Comparison of ENCODE assay signal across 10 cellular contexts in the genomic region with DNA sequence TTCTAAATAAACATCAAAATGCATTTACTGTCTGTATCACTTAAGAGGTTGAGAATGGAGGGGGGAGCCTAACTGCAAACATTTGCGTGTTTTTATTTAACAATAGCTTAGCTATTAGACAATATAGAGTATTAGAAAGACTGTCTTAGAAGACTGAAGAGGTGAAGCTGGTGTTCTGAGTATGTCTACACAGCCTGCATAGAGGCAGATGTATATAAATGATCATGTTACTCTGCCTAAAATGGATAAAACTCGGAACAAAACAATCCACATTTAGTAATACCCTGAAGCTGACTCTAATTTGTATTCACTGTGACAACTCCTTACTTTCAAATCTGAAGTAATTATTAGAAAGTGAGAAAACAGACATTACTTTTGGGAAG.
A peak's percentile ranks its signal among the peaks of the same experiment; 100 is the strongest.
DNase-seq lines count a peak whose midpoint lies in the region; ATAC-seq, FAIRE-seq and TF ChIP-seq lines count a peak whose summit lies in the region.
"Had no signal": no experiment of that assay in that cellular context is flagged by ENCODE, and none has a peak within 500 bp of the region (broad histone marks: within the 10 kb centered on the region; RNA-seq: fewer than 3 reads in every experiment).

No MANE protein-coding gene starts in this region.

- intact Hi-C loops in PC-3 (cut with micrococcal nuclease), result loop anchor here (5.0 kb wide), 1 partner anchor 292 kb away; no protein-coding TSS in a partner anchor
- intact Hi-C loops in Calu3 (cut with micrococcal nuclease; ENCODE audit: unreplicated experiment), result no loop called here
- intact Hi-C loops in MCF 10A (cut with micrococcal nuclease), result no loop called here
- intact Hi-C loops in ascending aorta (cut with DNase I), result no loop called here

- H3K27me3 Mint-ChIP-seq in memory B cell (no peaks in the 10 kb centered on the region), Calu3 (ENCODE audit: unreplicated experiment) (no peaks in the 10 kb centered on the region), MCF 10A (ENCODE audit: insufficient read depth, unreplicated experiment) (no peaks in the 10 kb centered on the region)

- no peaks in the 10 kb centered on the region for H4K20me1 ChIP-seq in PC-3 (ENCODE audit: low read length)

- H3K27me3 ChIP-seq in PC-3 (ENCODE audit: low read length) (no peaks in the 10 kb centered on the region), ascending aorta (no peaks in the 10 kb centered on the region)

- H3K36me3 Mint-ChIP-seq in memory B cell (no peaks in the 10 kb centered on the region), Calu3 (ENCODE audit: insufficient read depth, unreplicated experiment) (no peaks in the 10 kb centered on the region), MCF 10A (ENCODE audit: insufficient read depth, unreplicated experiment) (no peaks in the 10 kb centered on the region)

- POLR2A ChIA-PET in PC-3 (lab: Charles Lee; ENCODE audit: unreplicated experiment), result interaction anchor here (0.5 kb wide), 1 partner anchor 339 kb away, joined by 9 read pairs; no protein-coding TSS in a partner anchor
- POLR2A ChIA-PET in MCF 10A (lab: Yijun Ruan, JAX), result interaction anchor here (0.7 kb wide), 1 partner anchor 44 kb away, joined by 3 read pairs; no protein-coding TSS in a partner anchor

- peaks cover 38% of the 10 kb centered on the region for H3K4me1 Mint-ChIP-seq in memory B cell
- no peaks in the 10 kb centered on the region for H3K4me1 Mint-ChIP-seq in Calu3 (ENCODE audit: low read depth, unreplicated experiment)
- H3K4me1 Mint-ChIP-seq in MCF 10A (ENCODE audit: insufficient read depth, unreplicated experiment), result peaks cover 6% of the 10 kb centered on the region

- H3K9me3 Mint-ChIP-seq in memory B cell, result no peaks in the 10 kb centered on the region
- H3K9me3 Mint-ChIP-seq in Calu3 (ENCODE audit: low read depth, unreplicated experiment), result no peaks in the 10 kb centered on the region
- no peaks in the 10 kb centered on the region for H3K9me3 Mint-ChIP-seq in MCF 10A (ENCODE audit: unreplicated experiment)

- H3K4me3 ChIP-seq in PC-3 (ENCODE audit: low read length) (no peak overlapping the region), ascending aorta (no peak overlapping the region)

- no peak overlapping the region for H3K9ac ChIP-seq in PC-3 (ENCODE audit: low read length)

- no peak for TF ChIP-seq POLR2A in H54 (IDR thresholded peaks at IDR 0.05; ENCODE audit: low read depth, low read length)

- TF ChIP-seq CTCF in PC-3 (conservative IDR thresholded peaks at IDR 0.05; ENCODE audit: low read depth, low read length) (no peak), Calu3 (IDR thresholded peaks at IDR 0.05; ENCODE audit: unreplicated experiment) (no peak), MCF 10A (IDR thresholded peaks at IDR 0.05; ENCODE audit: unreplicated experiment) (no peak), ascending aorta (IDR thresholded peaks at IDR 0.05) (no peak)

- no peak for FAIRE-seq in H54 (lab: Jason Lieb, UNC)

- no peaks in the 10 kb centered on the region for H3K79me2 ChIP-seq in PC-3 (ENCODE audit: low read length)

- CTCF ChIA-PET in PC-3 (lab: Charles Lee) (no interaction called here), Calu3 (lab: Charles Lee) (no interaction called here), MCF 10A (lab: Yijun Ruan, JAX) (interaction anchor here (0.7 to 1.4 kb wide), 4 partner anchors 9 to 87 kb away, joined by 3 read pairs; no protein-coding TSS in a partner anchor)

- H3K27ac ChIP-seq in PC-3 (ENCODE audit: low read length), result peak overlapping the region; percentile 46
- H3K27ac ChIP-seq in ascending aorta, result peak overlapping the region in 1 of 2 donors; percentile 43

- no peaks in the 10 kb centered on the region for H3F3A ChIP-seq in PC-3 (ENCODE audit: low read length, unreplicated experiment)

- BruUV-seq in PC-3 (replicated peaks; lab: Mats Ljungman, UMichigan) (no TSS peak), Calu3 (replicated peaks; lab: Mats Ljungman, UMichigan) (no TSS peak), MCF 10A (replicated peaks; lab: Mats Ljungman, UMichigan) (no TSS peak)

- DNase-seq in PC-3 (no peak), memory B cell (ENCODE audit: low spot score in 2 of 2) (no peak), H54 (ENCODE audit: insufficient read length, low spot score) (no peak), Calu3 (no peak), MCF 10A (ENCODE audit: unreplicated experiment) (no peak), ascending aorta (ENCODE audit: low spot score in 2 of 2) (no peak)
- DNase-seq: DMS153, KBM-7 had no signal

- no peak overlapping the region for H2AFZ ChIP-seq in PC-3 (ENCODE audit: low read length)

- ATAC-seq in GM18502 (IDR thresholded peaks at IDR 0.05; ENCODE audit: poor library complexity, unreplicated experiment) (peak; percentile 19), HG02623 (IDR thresholded peaks at IDR 0.05; ENCODE audit: unreplicated experiment) (peak; percentile 8), PC-3 (peak; percentile 8), memory B cell (ENCODE audit: low read depth) (no peak)

- H3K4me3 Mint-ChIP-seq in memory B cell (peak overlapping the region; percentile 84), Calu3 (ENCODE audit: low read depth, unreplicated experiment) (no peak overlapping the region), MCF 10A (ENCODE audit: unreplicated experiment) (no peak overlapping the region)

- no peaks in the 10 kb centered on the region for H3K9me3 ChIP-seq in PC-3 (ENCODE audit: low read length)
- no peaks in the 10 kb centered on the region for H3K9me3 ChIP-seq in ascending aorta

- peak overlapping the region; percentile 74; the same call in 1 of the 2 replicates for H3K4me2 ChIP-seq in PC-3 (ENCODE audit: low read length)

- no peaks in the 10 kb centered on the region for H3K9me2 ChIP-seq in PC-3 (replicated peaks; ENCODE audit: low read length)

- H3K4me1 ChIP-seq in PC-3 (ENCODE audit: insufficient read depth, low read length) (peaks cover 14% of the 10 kb centered on the region), ascending aorta (peaks cover 4 to 12% of the 10 kb centered on the region in 2 donors)

- H3K36me3 ChIP-seq in PC-3 (ENCODE audit: low read depth, low read length) (no peaks in the 10 kb centered on the region), ascending aorta (no peaks in the 10 kb centered on the region)

- H3K27ac Mint-ChIP-seq in memory B cell, result peak overlapping the region; percentile 100
- H3K27ac Mint-ChIP-seq in Calu3 (ENCODE audit: unreplicated experiment), result no peak overlapping the region
- H3K27ac Mint-ChIP-seq in MCF 10A (ENCODE audit: low read depth, unreplicated experiment), result no peak overlapping the region
